8 cellular contexts compared by ENCODE assay signal in the genomic region with DNA sequence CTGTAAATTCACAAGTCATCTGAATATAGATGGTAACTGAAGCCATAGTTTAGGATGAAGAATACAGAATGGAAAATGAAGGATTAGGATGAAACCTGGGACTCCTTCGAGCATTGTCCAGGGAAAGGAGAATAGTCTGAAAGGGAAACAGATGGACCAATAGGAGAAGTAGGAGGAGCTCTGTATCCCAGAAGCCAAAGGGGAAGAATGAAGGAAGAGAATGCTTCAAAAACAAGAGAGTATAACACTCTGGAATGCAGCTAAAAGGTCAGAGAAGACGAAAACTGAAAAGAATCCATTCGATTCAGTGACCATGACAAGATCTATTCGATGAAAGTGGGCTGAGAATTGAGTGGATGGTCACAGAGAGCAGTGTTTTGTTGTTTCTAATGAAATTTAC. TPM values are rescaled to one million over a fixed set of nuclear protein-coding genes. Genes with fewer than 3 reads are reported as not detected.
DNase-seq lines count a peak whose midpoint lies in the region; ATAC-seq, FAIRE-seq and TF ChIP-seq lines count a peak whose summit lies in the region.

No MANE protein-coding gene starts in this region.

- H3K9ac ChIP-seq in KMS-11 (peak overlapping the region; percentile 77), astrocyte (ENCODE audit: low read length) (peak overlapping the region; percentile 98)

- BruUV-seq in Calu3 (replicated peaks; lab: Mats Ljungman, UMichigan) = no TSS peak

- no peaks in the 10 kb centered on the region for H3K9me3 Mint-ChIP-seq in Calu3 (ENCODE audit: low read depth, unreplicated experiment)
- H3K9me3 Mint-ChIP-seq in astrocyte (ENCODE audit: unreplicated experiment) = no peaks in the 10 kb centered on the region
- H3K9me3 Mint-ChIP-seq in stimulated activated naive B cell treated with anti-CD40 and anti-IgM and Interleukin-4, amounts not matched to agents 10 μg/mL and 1 μg/mL and 100 μg/mL, for 72 hours = no peaks in the 10 kb centered on the region

- no peaks in the 10 kb centered on the region for H3K36me3 ChIP-seq in KMS-11 (ENCODE audit: insufficient read depth)
- peaks cover 3% of the 10 kb centered on the region for H3K36me3 ChIP-seq in astrocyte (ENCODE audit: insufficient read depth, low read length)

- H3K27me3 ChIP-seq in KMS-11 (ENCODE audit: insufficient read depth, low read depth) (no peaks in the 10 kb centered on the region), astrocyte (ENCODE audit: insufficient read depth, low read length) (no peaks in the 10 kb centered on the region)

- H3K27me3 Mint-ChIP-seq in Calu3 (ENCODE audit: unreplicated experiment) (no peaks in the 10 kb centered on the region), astrocyte (ENCODE audit: low read depth, unreplicated experiment) (no peaks in the 10 kb centered on the region)
- H3K27me3 Mint-ChIP-seq in stimulated activated naive B cell treated with anti-CD40 and anti-IgM and Interleukin-4, amounts not matched to agents 10 μg/mL and 1 μg/mL and 100 μg/mL, for 72 hours = no peaks in the 10 kb centered on the region

- H3K27ac ChIP-seq in KMS-11 = no peak overlapping the region
- peak overlapping the region; percentile 95 for H3K27ac ChIP-seq in astrocyte (ENCODE audit: low read depth, low read length)

- no peak overlapping the region for H3K4me3 ChIP-seq in KMS-11 (IDR thresholded peaks at IDR 0.05; ENCODE audit: insufficient read depth, low read depth, low read length)
- peak overlapping the region; percentile 93 for H3K4me3 ChIP-seq in astrocyte (ENCODE audit: insufficient read depth, low read depth, low read length)

- intact Hi-C loops in Calu3 (cut with micrococcal nuclease; ENCODE audit: unreplicated experiment) = loop anchor here (5.0 kb wide), 1 partner anchor 120 kb away; no protein-coding TSS in a partner anchor

- CTCF ChIA-PET in Calu3 (lab: Charles Lee) = interaction anchor here (0.6 to 2.4 kb wide), 3 partner anchors 22 to 1614 kb away, joined by 3 to 9 read pairs (median 7); a partner anchor contains a TSS

- H3K36me3 Mint-ChIP-seq in Calu3 (ENCODE audit: insufficient read depth, unreplicated experiment) (peaks cover 22% of the 10 kb centered on the region), astrocyte (ENCODE audit: low read depth, unreplicated experiment) (peaks cover 10% of the 10 kb centered on the region)
- H3K36me3 Mint-ChIP-seq in stimulated activated naive B cell treated with anti-CD40 and anti-IgM and Interleukin-4, amounts not matched to agents 10 μg/mL and 1 μg/mL and 100 μg/mL, for 72 hours = peaks cover 17 to 26% of the 10 kb centered on the region in 2 donors

- no peaks in the 10 kb centered on the region for H3K9me3 ChIP-seq in astrocyte (ENCODE audit: insufficient read depth, low read depth, low read length)

- H2AFZ ChIP-seq in KMS-11 (ENCODE audit: low read depth) = no peak overlapping the region
- H2AFZ ChIP-seq in astrocyte (ENCODE audit: low read depth, low read length) = no peak overlapping the region

- ATAC-seq in stimulated activated naive B cell treated with anti-CD40 and anti-IgM and Interleukin-4, amounts not matched to agents 10 μg/mL and 1 μg/mL and 100 μg/mL, for 72 hours (replicated peaks) = no peak
- ATAC-seq in HG02642 (IDR thresholded peaks at IDR 0.05; ENCODE audit: poor library complexity, unreplicated experiment) (no peak), GM21528 (IDR thresholded peaks at IDR 0.05; ENCODE audit: low FRiP score, unreplicated experiment) (no peak)

- H3K27ac Mint-ChIP-seq in Calu3 (ENCODE audit: unreplicated experiment) (peak overlapping the region; percentile 97), astrocyte (ENCODE audit: unreplicated experiment) (peak overlapping the region; percentile 86)
- peak overlapping the region; percentile 90 for H3K27ac Mint-ChIP-seq in stimulated activated naive B cell treated with anti-CD40 and anti-IgM and Interleukin-4, amounts not matched to agents 10 μg/mL and 1 μg/mL and 100 μg/mL, for 72 hours

- TF ChIP-seq CTCF in Calu3 (IDR thresholded peaks at IDR 0.05; ENCODE audit: unreplicated experiment) (no peak), KMS-11 (conservative IDR thresholded peaks at IDR 0.05; ENCODE audit: low read depth, low read length) (no peak), astrocyte (IDR thresholded peaks at IDR 0.05; ENCODE audit: insufficient read depth, low read depth, low read length) (no peak)

- peak; percentile 62 for FAIRE-seq in astrocyte (lab: Jason Lieb, UNC)

- no peak for DNase-seq in Calu3
- peak; percentile 49 for DNase-seq in astrocyte (ENCODE audit: low read depth)
- DNase-seq in iPS-NIHi7 (ENCODE audit: extremely low spot score) = peak; percentile 39
- DNase-seq in stimulated activated naive B cell treated with anti-CD40 and anti-IgM and Interleukin-4, amounts not matched to agents 10 μg/mL and 1 μg/mL and 100 μg/mL, for 72 hours = no peak
- no peak for DNase-seq in ureter (ENCODE audit: low spot score)

- H3K79me2 ChIP-seq in KMS-11 (ENCODE audit: insufficient read depth, low read depth) = peaks cover 49% of the 10 kb centered on the region; the same call in 1 of the 2 replicates
- H3K79me2 ChIP-seq in astrocyte (ENCODE audit: insufficient read depth, low read length) = peaks cover 66% of the 10 kb centered on the region

- H3K4me3 Mint-ChIP-seq in Calu3 (ENCODE audit: low read depth, unreplicated experiment) (peak overlapping the region; percentile 79), astrocyte (ENCODE audit: unreplicated experiment) (peak overlapping the region; percentile 97)
- H3K4me3 Mint-ChIP-seq in stimulated activated naive B cell treated with anti-CD40 and anti-IgM and Interleukin-4, amounts not matched to agents 10 μg/mL and 1 μg/mL and 100 μg/mL, for 72 hours = peak overlapping the region; percentile 82 to 86

- H4K20me1 ChIP-seq in KMS-11 (ENCODE audit: insufficient read depth) = no peaks in the 10 kb centered on the region
- H4K20me1 ChIP-seq in astrocyte (ENCODE audit: insufficient read depth, low read length) = peaks cover 35% of the 10 kb centered on the region

- H3K4me1 Mint-ChIP-seq in Calu3 (ENCODE audit: low read depth, unreplicated experiment) (peaks cover 42% of the 10 kb centered on the region), astrocyte (ENCODE audit: low read depth, unreplicated experiment) (peaks cover 39% of the 10 kb centered on the region)
- H3K4me1 Mint-ChIP-seq in stimulated activated naive B cell treated with anti-CD40 and anti-IgM and Interleukin-4, amounts not matched to agents 10 μg/mL and 1 μg/mL and 100 μg/mL, for 72 hours = peaks cover 41 to 70% of the 10 kb centered on the region in 2 donors

- peak overlapping the region; percentile 85 for H3K4me2 ChIP-seq in KMS-11
- peak overlapping the region; percentile 92 for H3K4me2 ChIP-seq in astrocyte (ENCODE audit: low read length)

- peaks cover 43% of the 10 kb centered on the region for H3K4me1 ChIP-seq in KMS-11 (ENCODE audit: low read depth, poor library complexity, severe bottlenecking)
- peaks cover 16% of the 10 kb centered on the region for H3K4me1 ChIP-seq in astrocyte (ENCODE audit: insufficient read depth, low read length)

RNA-seq across cellular contexts. Expression of a gene that starts 1.0 kb away (rescaled TPM):
- total RNA-seq in Calu3 (2022) (39.2 and 43.0 TPM in 2 replicates), astrocyte (69.4 and 73.4 TPM in 2 replicates), ureter (35.9 TPM)

RNA-seq across cellular contexts. Expression of a gene that starts 21.9 kb away (rescaled TPM):
- total RNA-seq in Calu3 (2022) (8.6 and 12.4 TPM in 2 replicates), astrocyte (16.6 and 18.7 TPM in 2 replicates), ureter (17.2 TPM)

RNA-seq across cellular contexts. Expression of a gene that starts 46.6 kb away (rescaled TPM):
- total RNA-seq in Calu3 (2022) (118 and 123 TPM in 2 replicates), astrocyte (148 and 156 TPM in 2 replicates), ureter (92.9 TPM)

Comparison
In these comparisons a context has a peak if more than half of its experiments do, and no peak if none do; other contexts are left out.
1. DNase-seq: peak in astrocyte (single experiment) and iPS-NIHi7 (single experiment); none in Calu3 (single experiment), stimulated activated naive B cell treated with anti-CD40 and anti-IgM and Interleukin-4, amounts not matched to agents 10 μg/mL and 1 μg/mL and 100 μg/mL, for 72 hours (single experiment) and ureter (single experiment).
2. Peak in every context shown above with its lines, with median percentiles within 50 percentile points of each other: H3K27ac Mint-ChIP-seq and H3K4me3 Mint-ChIP-seq.